1 cellular context compared by ENCODE assay signal in genomic region chr10:129950651-129951050, GRCh38.
TF ChIP-seq lines count a peak whose summit lies in the region.

No MANE protein-coding gene starts in this region.

TF ChIP-seq in H1, 55 proteins besides CTCF, POLR2A, EP300 and RAD21:
- no peak for TF ChIP-seq JUN (IDR thresholded peaks at IDR 0.05; ENCODE audit: low read depth, low read length)
